9 cellular contexts compared by ENCODE assay signal in genomic region chr5:7592910-7593309, GRCh38.
DNase-seq lines count a peak whose midpoint lies in the region; ATAC-seq, FAIRE-seq and TF ChIP-seq lines count a peak whose summit lies in the region.
"Had no signal": no experiment of that assay in that cellular context is flagged by ENCODE, and none has a peak within 500 bp of the region (broad histone marks: within the 10 kb centered on the region; RNA-seq: fewer than 3 reads in every experiment).

No MANE protein-coding gene starts in this region.

- POLR2A ChIA-PET in A549 (lab: Yijun Ruan, JAX), result no interaction called here

- CTCF ChIA-PET in A549 (lab: Yijun Ruan, JAX), result interaction anchor here (0.9 to 1.7 kb wide), 4 partner anchors 9 to 823 kb away, joined by 3 to 6 read pairs (median 4); no protein-coding TSS in a partner anchor

- no peaks in the 10 kb centered on the region for H3K36me3 ChIP-seq in GM06990 (ENCODE audit: control insufficient read depth, insufficient read depth, low read length)

- TF ChIP-seq EP300 in A549 (IDR thresholded peaks at IDR 0.05), result no peak

- TF ChIP-seq POLR2A in A549 (IDR thresholded peaks at IDR 0.05; ENCODE audit: low read length), result no peak

- H3K9me3 ChIP-seq in A549, result no peaks in the 10 kb centered on the region

- no peak overlapping the region for H3K4me3 Mint-ChIP-seq in endothelial cell (ENCODE audit: unreplicated experiment)

- no peak for FAIRE-seq in A549 (lab: Jason Lieb, UNC)

- DNase-seq in A549 (ENCODE audit: low read depth in 1 of 2, low spot score in 1 of 2), result peak in 1 of 2 experiments; percentile 5
- DNase-seq in GM06990 (ENCODE audit: extremely low read depth, insufficient read length), result no peak
- DNase-seq in NCI-H69 (lab: John Stamatoyannopoulos, UW), result peak; percentile 19
- peak; percentile 54 for DNase-seq in endothelial cell (ENCODE audit: low spot score)
- DNase-seq in C1 segment of cervical spinal cord (lab: John Stamatoyannopoulos, UW), result no peak
- no peak for DNase-seq in hepatic stellate cell (ENCODE audit: low spot score)
- no peak for DNase-seq in activated gamma-delta T cell treated with Interleukin-2 at 50 U/mL for 16 hours
- DNase-seq: activated CD4-positive, CD25-positive, alpha-beta regulatory T cell treated with anti-CD3 and anti-CD28 coated beads, Interleukin-2, amount 50 U/mL, for 72 hours had no signal

- H3K4me3 ChIP-seq in A549 (no peak overlapping the region), GM06990 (replicated peaks; ENCODE audit: low read depth, low read length) (no peak overlapping the region)

- no peaks in the 10 kb centered on the region for H3K4me1 ChIP-seq in A549

- TF ChIP-seq RAD21 in A549 (conservative IDR thresholded peaks at IDR 0.05 in 1 of 2, IDR thresholded peaks at IDR 0.05 in 1 of 2), result peak; percentile 18 to 44; a peak in 3 of 5 replicates

- ATAC-seq in A549, result peak in 1 of 2 experiments; percentile 59; a peak in 1 of 6 replicates
- ATAC-seq in HG03439 (IDR thresholded peaks at IDR 0.05; ENCODE audit: unreplicated experiment), result no peak

- no peaks in the 10 kb centered on the region for H3K9me3 Mint-ChIP-seq in endothelial cell (ENCODE audit: unreplicated experiment)

- peak; percentile 27; the same call in 2 of the 3 replicates for TF ChIP-seq CTCF in A549 (IDR thresholded peaks at IDR 0.05)
- peak; percentile 48 for TF ChIP-seq CTCF in GM06990 (IDR thresholded peaks at IDR 0.05; ENCODE audit: insufficient read depth, low read length, poor library complexity, severe bottlenecking)
- TF ChIP-seq CTCF in endothelial cell (IDR thresholded peaks at IDR 0.05; ENCODE audit: unreplicated experiment), result no peak

- no peak overlapping the region for H3K27ac Mint-ChIP-seq in endothelial cell (ENCODE audit: unreplicated experiment)

- H3K27me3 ChIP-seq in GM06990 (replicated peaks; ENCODE audit: control insufficient read depth, insufficient read depth, low read length), result no peaks in the 10 kb centered on the region

- no peak overlapping the region for H3K27ac ChIP-seq in A549

- no peaks in the 10 kb centered on the region for H3K36me3 Mint-ChIP-seq in endothelial cell (ENCODE audit: low read depth, unreplicated experiment)

- WGBS in A549 (ENCODE audit: missing lambda C conversion rate), result 1% methylated on average over 6 of the region's 6 CpGs

- peaks cover 2% of the 10 kb centered on the region for H3K27me3 Mint-ChIP-seq in endothelial cell (ENCODE audit: unreplicated experiment)

- no peaks in the 10 kb centered on the region for H3K4me1 Mint-ChIP-seq in endothelial cell (ENCODE audit: unreplicated experiment)

- H3K4me2 ChIP-seq in A549, result no peak overlapping the region

TF ChIP-seq in A549, 52 proteins besides CTCF, POLR2A, EP300 and RAD21:
- 0 out of 3 replicates have a peak, but pooled peaks have one; percentile 14 for TF ChIP-seq SMC3 (IDR thresholded peaks at IDR 0.05)
- TF ChIP-seq, protein P1, sequence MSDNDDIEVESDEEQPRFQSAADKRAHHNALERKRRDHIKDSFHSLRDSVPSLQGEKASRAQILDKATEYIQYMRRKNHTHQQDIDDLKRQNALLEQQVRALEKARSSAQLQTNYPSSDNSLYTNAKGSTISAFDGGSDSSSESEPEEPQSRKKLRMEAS (IDR thresholded peaks at IDR 0.05), result no peak
- TF ChIP-seq FOSL2 (IDR thresholded peaks at IDR 0.05), result no peak
- no peak for TF ChIP-seq FOSL2 (CRISPR knock-in tag; IDR thresholded peaks at IDR 0.05)

Comparison
In these comparisons a context has a peak if more than half of its experiments do, and no peak if none do; other contexts are left out.
1. DNase-seq: peak in NCI-H69 (single experiment) and endothelial cell (single experiment); none in GM06990 (single experiment), C1 segment of cervical spinal cord (0 of 14), hepatic stellate cell (single experiment) and activated gamma-delta T cell treated with Interleukin-2 at 50 U/mL for 16 hours (single experiment).